Comparison of ENCODE assay signal across 14 cellular contexts in the genomic region with DNA sequence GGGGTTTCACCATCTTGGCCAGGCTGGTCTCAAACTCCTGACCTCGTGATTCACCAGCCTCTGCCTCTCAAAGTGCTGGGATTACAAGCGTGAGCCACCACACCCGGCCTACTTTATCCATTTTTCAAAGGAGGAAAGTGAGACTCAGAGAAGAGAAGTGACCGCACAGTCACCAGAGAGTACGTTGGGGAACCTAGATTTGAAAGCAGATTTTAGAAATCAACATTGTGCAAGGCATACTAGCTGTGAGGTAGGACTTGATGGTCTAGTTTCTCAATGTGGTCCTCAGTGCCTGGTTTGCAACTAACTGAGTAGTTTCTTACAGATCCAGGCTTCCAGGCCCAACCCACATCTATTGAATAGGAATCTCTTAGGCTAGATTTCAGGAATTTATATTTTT. TPM values are rescaled to one million over a fixed set of nuclear protein-coding genes. Genes with fewer than 3 reads are reported as not detected.
DNase-seq lines count a peak whose midpoint lies in the region; ATAC-seq, FAIRE-seq and TF ChIP-seq lines count a peak whose summit lies in the region.
"Had no signal": no experiment of that assay in that cellular context is flagged by ENCODE, and none has a peak within 500 bp of the region (broad histone marks: within the 10 kb centered on the region; RNA-seq: fewer than 3 reads in every experiment).

No MANE protein-coding gene starts in this region.

- ATAC-seq in activated CD8-positive, alpha-beta T cell treated with anti-CD3 and anti-CD28 coated beads for 36 hours, result no peak
- no peak for ATAC-seq in activated CD8-positive, alpha-beta T cell treated with anti-CD3 and anti-CD28 coated beads, Interleukin-2, amount 10 ng/mL, durations not matched to agents 7 days and 5 days
- ATAC-seq in PC-3, result no peak
- ATAC-seq in HG02884 (IDR thresholded peaks at IDR 0.05; ENCODE audit: unreplicated experiment), result no peak
- ATAC-seq in GM18861 (IDR thresholded peaks at IDR 0.05; ENCODE audit: unreplicated experiment), result no peak

- no peak for DNase-seq in activated CD8-positive, alpha-beta T cell treated with anti-CD3 and anti-CD28 coated beads for 36 hours
- DNase-seq in activated CD8-positive, alpha-beta T cell treated with anti-CD3 and anti-CD28 coated beads, Interleukin-2, amount 10 ng/mL, durations not matched to agents 7 days and 5 days, result no peak
- no peak for DNase-seq in PC-3
- DNase-seq in fibroblast of lung (ENCODE audit: low read depth in 2 of 2), result no peak
- DNase-seq in smooth muscle cell (lab: John Stamatoyannopoulos, UW; ENCODE audit: unreplicated experiment), result no peak
- DNase-seq in D721Med (ENCODE audit: insufficient read length, low spot score), result no peak
- DNase-seq: activated T-cell treated with anti-CD3 and anti-CD28 coated beads, Interleukin-2, amount 50 U/mL, for 48 hours; brain microvascular endothelial cell; kidney glomerular epithelial cell; stimulated activated CD4-positive, alpha-beta T cell treated with anti-CD3 and anti-CD28 coated beads, Interleukin-2, amount 100 ng/mL, for 24 hours had no signal

- no peaks in the 10 kb centered on the region for H3K9me2 ChIP-seq in PC-3 (replicated peaks; ENCODE audit: low read length)

- no peak overlapping the region for H3K27ac ChIP-seq in PC-3 (ENCODE audit: low read length)
- no peak overlapping the region for H3K27ac ChIP-seq in fibroblast of lung (ENCODE audit: insufficient read depth, low read length)
- H3K27ac ChIP-seq in smooth muscle cell (ENCODE audit: low read depth), result peak overlapping the region; percentile 42

- no peak for FAIRE-seq in D721Med (lab: Jason Lieb, UNC)
- FAIRE-seq: A204.1 had no signal

- CTCF ChIA-PET in activated CD8-positive, alpha-beta T cell treated with anti-CD3 and anti-CD28 coated beads for 36 hours (lab: Charles Lee), result interaction anchor here (1.3 to 7.5 kb wide), 2 partner anchors 24 to 39 kb away, joined by 3 to 92 read pairs; a partner anchor contains a TSS
- CTCF ChIA-PET in activated CD8-positive, alpha-beta T cell treated with anti-CD3 and anti-CD28 coated beads, Interleukin-2, amount 10 ng/mL, durations not matched to agents 7 days and 5 days (lab: Charles Lee), result interaction anchor here (0.8 to 18.8 kb wide), 6 partner anchors 11 to 94 kb away, joined by 3 to 206 read pairs (median 4); a partner anchor contains a TSS
- CTCF ChIA-PET in PC-3 (lab: Charles Lee), result no interaction called here

- no TSS peak for BruUV-seq in PC-3 (replicated peaks; lab: Mats Ljungman, UMichigan)

- H4K20me1 ChIP-seq in PC-3 (ENCODE audit: low read length) (peaks cover 4% of the 10 kb centered on the region; the same call in 1 of the 2 replicates), fibroblast of lung (ENCODE audit: control insufficient read depth, extremely low read depth, insufficient read depth, low read length) (no peaks in the 10 kb centered on the region), smooth muscle cell (ENCODE audit: low read depth) (peaks cover 26% of the 10 kb centered on the region)

- H3K9me3 ChIP-seq in PC-3 (ENCODE audit: low read length) (no peaks in the 10 kb centered on the region), fibroblast of lung (ENCODE audit: control insufficient read depth, insufficient read depth, low read depth, low read length) (no peaks in the 10 kb centered on the region), smooth muscle cell (replicated peaks; ENCODE audit: low read depth) (no peaks in the 10 kb centered on the region)

- H3K36me3 ChIP-seq in PC-3 (ENCODE audit: low read depth, low read length), result peaks cover 3% of the 10 kb centered on the region
- H3K36me3 ChIP-seq in fibroblast of lung (ENCODE audit: control insufficient read depth, insufficient read depth, low read length), result no peaks in the 10 kb centered on the region
- no peaks in the 10 kb centered on the region for H3K36me3 ChIP-seq in smooth muscle cell (ENCODE audit: low read depth)

- no peaks in the 10 kb centered on the region for H3K27me3 Mint-ChIP-seq in activated CD8-positive, alpha-beta T cell treated with anti-CD3 and anti-CD28 coated beads for 36 hours
- H3K27me3 Mint-ChIP-seq in activated CD8-positive, alpha-beta T cell treated with anti-CD3 and anti-CD28 coated beads, Interleukin-2, amount 10 ng/mL, durations not matched to agents 7 days and 5 days (ENCODE audit: low read depth), result no peaks in the 10 kb centered on the region
- H3K27me3 Mint-ChIP-seq: stimulated activated naive CD8-positive, alpha-beta T cell treated with anti-CD3 and anti-CD28 coated beads, Interleukin-15, Interleukin-2, amounts not matched to agents 100 ng/mL and 50 ng/mL, for 24 hours had no signal

- H3K4me2 ChIP-seq in PC-3 (ENCODE audit: low read length) (peak overlapping the region; percentile 96), fibroblast of lung (ENCODE audit: extremely low read depth, insufficient read depth, low read length) (peak overlapping the region; percentile 95), smooth muscle cell (no peak overlapping the region)

- POLR2A ChIA-PET in activated CD8-positive, alpha-beta T cell treated with anti-CD3 and anti-CD28 coated beads for 36 hours (lab: Charles Lee), result interaction anchor here (4.1 to 5.0 kb wide), 2 partner anchors 14 to 38 kb away, joined by 35 to 41 read pairs; a partner anchor contains a TSS
- POLR2A ChIA-PET in activated CD8-positive, alpha-beta T cell treated with anti-CD3 and anti-CD28 coated beads, Interleukin-2, amount 10 ng/mL, durations not matched to agents 7 days and 5 days (lab: Charles Lee), result interaction anchor here (1.3 to 4.1 kb wide), 3 partner anchors 18 to 38 kb away, joined by 3 to 35 read pairs (median 5); a partner anchor contains a TSS
- POLR2A ChIA-PET in PC-3 (lab: Charles Lee; ENCODE audit: unreplicated experiment), result no interaction called here

- intact Hi-C loops in activated CD8-positive, alpha-beta T cell treated with anti-CD3 and anti-CD28 coated beads for 36 hours (cut with micrococcal nuclease), result loop anchor here (2.0 to 5.0 kb wide), 2 partner anchors 13 to 38 kb away; a partner anchor contains a TSS
- intact Hi-C loops in PC-3 (cut with micrococcal nuclease), result no loop called here

- H3K27me3 ChIP-seq in PC-3 (ENCODE audit: low read length) (no peaks in the 10 kb centered on the region), fibroblast of lung (ENCODE audit: control insufficient read depth, insufficient read depth, low read length) (no peaks in the 10 kb centered on the region), smooth muscle cell (ENCODE audit: low read depth) (no peaks in the 10 kb centered on the region)
- H3K27me3 ChIP-seq: brain microvascular endothelial cell had no signal

- peaks cover 42% of the 10 kb centered on the region for H3K79me2 ChIP-seq in PC-3 (ENCODE audit: low read length)
- peaks cover 29% of the 10 kb centered on the region for H3K79me2 ChIP-seq in fibroblast of lung (ENCODE audit: control insufficient read depth, insufficient read depth, low read length)
- peaks cover 32% of the 10 kb centered on the region for H3K79me2 ChIP-seq in smooth muscle cell (ENCODE audit: low read depth)

- H3K36me3 Mint-ChIP-seq in activated CD8-positive, alpha-beta T cell treated with anti-CD3 and anti-CD28 coated beads for 36 hours (ENCODE audit: low read depth), result peaks cover 21% of the 10 kb centered on the region
- peaks cover 22% of the 10 kb centered on the region for H3K36me3 Mint-ChIP-seq in activated CD8-positive, alpha-beta T cell treated with anti-CD3 and anti-CD28 coated beads, Interleukin-2, amount 10 ng/mL, durations not matched to agents 7 days and 5 days (ENCODE audit: low read depth)

- H3K4me1 Mint-ChIP-seq in activated CD8-positive, alpha-beta T cell treated with anti-CD3 and anti-CD28 coated beads for 36 hours (ENCODE audit: low read depth), result peaks cover 22% of the 10 kb centered on the region
- peaks cover 31% of the 10 kb centered on the region for H3K4me1 Mint-ChIP-seq in activated CD8-positive, alpha-beta T cell treated with anti-CD3 and anti-CD28 coated beads, Interleukin-2, amount 10 ng/mL, durations not matched to agents 7 days and 5 days (ENCODE audit: low read depth)

- H3K4me3 Mint-ChIP-seq in activated CD8-positive, alpha-beta T cell treated with anti-CD3 and anti-CD28 coated beads for 36 hours, result no peak overlapping the region
- no peak overlapping the region for H3K4me3 Mint-ChIP-seq in activated CD8-positive, alpha-beta T cell treated with anti-CD3 and anti-CD28 coated beads, Interleukin-2, amount 10 ng/mL, durations not matched to agents 7 days and 5 days
- H3K4me3 Mint-ChIP-seq: stimulated activated naive CD8-positive, alpha-beta T cell treated with anti-CD3 and anti-CD28 coated beads, Interleukin-15, Interleukin-2, amounts not matched to agents 100 ng/mL and 50 ng/mL, for 24 hours had no signal

- H3K27ac Mint-ChIP-seq in activated CD8-positive, alpha-beta T cell treated with anti-CD3 and anti-CD28 coated beads for 36 hours, result peak overlapping the region; percentile 34
- no peak overlapping the region for H3K27ac Mint-ChIP-seq in activated CD8-positive, alpha-beta T cell treated with anti-CD3 and anti-CD28 coated beads, Interleukin-2, amount 10 ng/mL, durations not matched to agents 7 days and 5 days
- H3K27ac Mint-ChIP-seq: stimulated activated naive CD8-positive, alpha-beta T cell treated with anti-CD3 and anti-CD28 coated beads, Interleukin-15, Interleukin-2, amounts not matched to agents 100 ng/mL and 50 ng/mL, for 24 hours had no signal

- WGBS in smooth muscle cell (ENCODE audit: low lambda C conversion rate), result 97% methylated on average over 5 of the region's 5 CpGs

- no peak for TF ChIP-seq CTCF in activated CD8-positive, alpha-beta T cell treated with anti-CD3 and anti-CD28 coated beads for 36 hours (IDR thresholded peaks at IDR 0.05)
- no peak for TF ChIP-seq CTCF in PC-3 (conservative IDR thresholded peaks at IDR 0.05; ENCODE audit: low read depth, low read length)
- TF ChIP-seq CTCF in fibroblast of lung (conservative IDR thresholded peaks at IDR 0.05 in 1 of 2, IDR thresholded peaks at IDR 0.05 in 1 of 2; ENCODE audit: low read depth in 1 of 2, low read length in 2 of 2), result no peak
- TF ChIP-seq CTCF in smooth muscle cell (IDR thresholded peaks at IDR 0.05; ENCODE audit: borderline replicate concordance, insufficient read depth, poor library complexity, severe bottlenecking), result no peak
- no peak for TF ChIP-seq CTCF in D721Med (IDR thresholded peaks at IDR 0.05; ENCODE audit: insufficient read depth, missing control alignments)

- H3K9ac ChIP-seq in PC-3 (ENCODE audit: low read length), result no peak overlapping the region; the same call in 1 of the 2 replicates
- H3K9ac ChIP-seq in fibroblast of lung (ENCODE audit: insufficient read depth, low read length), result no peak overlapping the region
- no peak overlapping the region for H3K9ac ChIP-seq in smooth muscle cell (ENCODE audit: low read depth)

- no peaks in the 10 kb centered on the region for H3K9me3 Mint-ChIP-seq in activated CD8-positive, alpha-beta T cell treated with anti-CD3 and anti-CD28 coated beads for 36 hours
- H3K9me3 Mint-ChIP-seq in activated CD8-positive, alpha-beta T cell treated with anti-CD3 and anti-CD28 coated beads, Interleukin-2, amount 10 ng/mL, durations not matched to agents 7 days and 5 days (ENCODE audit: insufficient read depth), result no peaks in the 10 kb centered on the region
- H3K9me3 Mint-ChIP-seq: stimulated activated naive CD8-positive, alpha-beta T cell treated with anti-CD3 and anti-CD28 coated beads, Interleukin-15, Interleukin-2, amounts not matched to agents 100 ng/mL and 50 ng/mL, for 24 hours had no signal

- H3K4me1 ChIP-seq in PC-3 (ENCODE audit: insufficient read depth, low read length), result peaks cover 24% of the 10 kb centered on the region
- no peaks in the 10 kb centered on the region for H3K4me1 ChIP-seq in fibroblast of lung (ENCODE audit: control insufficient read depth, extremely low read depth, insufficient read depth, low read length)
- peaks cover 14% of the 10 kb centered on the region for H3K4me1 ChIP-seq in smooth muscle cell (ENCODE audit: low read depth)

- H2AFZ ChIP-seq in PC-3 (ENCODE audit: low read length), result peak overlapping the region; percentile 91; the same call in 1 of the 2 replicates
- H2AFZ ChIP-seq in fibroblast of lung (ENCODE audit: low read length), result no peak overlapping the region
- no peak overlapping the region for H2AFZ ChIP-seq in smooth muscle cell (ENCODE audit: low read depth)

- H3F3A ChIP-seq in PC-3 (ENCODE audit: low read length, unreplicated experiment), result no peaks in the 10 kb centered on the region
- H3F3A ChIP-seq in smooth muscle cell (ENCODE audit: low read depth), result peaks cover 6% of the 10 kb centered on the region

- H3K4me3 ChIP-seq in PC-3 (ENCODE audit: low read length) (peak overlapping the region; percentile 74), fibroblast of lung (replicated peaks in 1 of 4; ENCODE audit: control extremely low read depth in 1 of 4, insufficient read depth in 1 of 4, low read depth in 3 of 4, low read length in 4 of 4) (peak overlapping the region in 2 of 4 experiments; percentile 97), smooth muscle cell (peak overlapping the region; percentile 86)

RNA-seq across cellular contexts. Expression of a gene that starts 1.7 kb away (rescaled TPM):
- 10 to 100 TPM; 69.8 to 70.6 TPM for total RNA-seq in activated CD8-positive, alpha-beta T cell treated with anti-CD3 and anti-CD28 coated beads for 36 hours
- total RNA-seq in activated CD8-positive, alpha-beta T cell treated with anti-CD3 and anti-CD28 coated beads, Interleukin-2, amount 10 ng/mL, durations not matched to agents 7 days and 5 days, result 10 to 100 TPM; 71.9 to 75.5 TPM
- total RNA-seq in PC-3 (2014; rRNA removed), result 103 TPM in 2 replicates
- total RNA-seq in fibroblast of lung, result 10.5 and 13.2 TPM in 2 replicates
- 52.0 and 75.8 TPM in 2 replicates for polyA plus RNA-seq in fibroblast of lung
- polyA plus RNA-seq in fibroblast of lung (2012), result 41.9 and 48.7 TPM in 2 replicates
- 98.8 and 140 TPM in 2 replicates for polyA minus RNA-seq in fibroblast of lung (ENCODE audit: low replicate concordance)
- 31.0 and 37.7 TPM in 2 replicates for total RNA-seq in smooth muscle cell
- 68.1 and 68.7 TPM in 2 replicates for polyA plus RNA-seq in smooth muscle cell

RNA-seq across cellular contexts. Expression of a gene that starts 14.2 kb away (rescaled TPM):
- 100 to 1,000 TPM; 232 to 235 TPM for total RNA-seq in activated CD8-positive, alpha-beta T cell treated with anti-CD3 and anti-CD28 coated beads for 36 hours
- total RNA-seq in activated CD8-positive, alpha-beta T cell treated with anti-CD3 and anti-CD28 coated beads, Interleukin-2, amount 10 ng/mL, durations not matched to agents 7 days and 5 days, result 100 to 1,000 TPM; 261 to 264 TPM
- total RNA-seq in PC-3 (2014; rRNA removed), result 586 and 1,030 TPM in 2 replicates
- total RNA-seq in fibroblast of lung, result 108 and 138 TPM in 2 replicates
- polyA plus RNA-seq in fibroblast of lung, result 99.1 and 126 TPM in 2 replicates
- polyA plus RNA-seq in fibroblast of lung (2012), result 169 and 241 TPM in 2 replicates
- polyA minus RNA-seq in fibroblast of lung (ENCODE audit: low replicate concordance), result 156 and 196 TPM in 2 replicates
- total RNA-seq in smooth muscle cell, result 88.4 and 97.2 TPM in 2 replicates
- 109 and 134 TPM in 2 replicates for polyA plus RNA-seq in smooth muscle cell

RNA-seq across cellular contexts. Expression of a gene that starts 24.8 kb away (rescaled TPM):
- total RNA-seq in activated CD8-positive, alpha-beta T cell treated with anti-CD3 and anti-CD28 coated beads for 36 hours, result 10 to 100 TPM; 84.2 to 93.6 TPM
- total RNA-seq in activated CD8-positive, alpha-beta T cell treated with anti-CD3 and anti-CD28 coated beads, Interleukin-2, amount 10 ng/mL, durations not matched to agents 7 days and 5 days, result 10 to 100 TPM; 59.8 to 62.6 TPM
- total RNA-seq in PC-3 (2014; rRNA removed), result 232 and 275 TPM in 2 replicates
- 39.8 and 58.8 TPM in 2 replicates for total RNA-seq in fibroblast of lung
- 67.2 and 108 TPM in 2 replicates for polyA plus RNA-seq in fibroblast of lung
- 84.6 and 128 TPM in 2 replicates for polyA plus RNA-seq in fibroblast of lung (2012)
- 49.8 and 84.4 TPM in 2 replicates for polyA minus RNA-seq in fibroblast of lung (ENCODE audit: low replicate concordance)
- 16.5 and 29.3 TPM in 2 replicates for total RNA-seq in smooth muscle cell
- polyA plus RNA-seq in smooth muscle cell, result 68.6 and 79.6 TPM in 2 replicates

RNA-seq across cellular contexts. Expression of a gene that starts 37.1 kb away (rescaled TPM):
- 10 to 100 TPM; 40.6 to 44.5 TPM for total RNA-seq in activated CD8-positive, alpha-beta T cell treated with anti-CD3 and anti-CD28 coated beads for 36 hours
- 10 to 100 TPM; 56.3 to 58.8 TPM for total RNA-seq in activated CD8-positive, alpha-beta T cell treated with anti-CD3 and anti-CD28 coated beads, Interleukin-2, amount 10 ng/mL, durations not matched to agents 7 days and 5 days
- 39.2 and 51.7 TPM in 2 replicates for total RNA-seq in PC-3 (2014; rRNA removed)
- total RNA-seq in fibroblast of lung, result 5.4 and 5.8 TPM in 2 replicates
- 23.6 and 29.9 TPM in 2 replicates for polyA plus RNA-seq in fibroblast of lung
- 17.3 and 18.9 TPM in 2 replicates for polyA plus RNA-seq in fibroblast of lung (2012)
- polyA minus RNA-seq in fibroblast of lung (ENCODE audit: low replicate concordance), result 64.3 and 80.6 TPM in 2 replicates
- total RNA-seq in smooth muscle cell, result 13.8 and 20.3 TPM in 2 replicates
- 17.4 and 19.2 TPM in 2 replicates for polyA plus RNA-seq in smooth muscle cell

RNA-seq across cellular contexts. Expression of a gene that starts 37.4 kb away (rescaled TPM):
- total RNA-seq in activated CD8-positive, alpha-beta T cell treated with anti-CD3 and anti-CD28 coated beads for 36 hours, result 10 to 100 TPM; 32.3 to 32.5 TPM
- 10 to 100 TPM; 30.0 to 34.0 TPM for total RNA-seq in activated CD8-positive, alpha-beta T cell treated with anti-CD3 and anti-CD28 coated beads, Interleukin-2, amount 10 ng/mL, durations not matched to agents 7 days and 5 days
- total RNA-seq in PC-3 (2014; rRNA removed) (10.4 and 14.6 TPM in 2 replicates), fibroblast of lung (12.6 and 17.3 TPM in 2 replicates), smooth muscle cell (5.4 and 11.0 TPM in 2 replicates)
- polyA plus RNA-seq in fibroblast of lung (5.5 and 6.4 TPM in 2 replicates), smooth muscle cell (17.5 and 21.7 TPM in 2 replicates)
- 8.4 and 10.4 TPM in 2 replicates for polyA plus RNA-seq in fibroblast of lung (2012)
- polyA minus RNA-seq in fibroblast of lung (ENCODE audit: low replicate concordance), result 13.9 and 23.2 TPM in 2 replicates
